1 cellular context compared by ENCODE assay signal in genomic region chr5:66142417-66142816, GRCh38.
TF ChIP-seq lines count a peak whose summit lies in the region.

No MANE protein-coding gene starts in this region.

TF ChIP-seq in HepG2, 621 proteins besides CTCF, POLR2A, EP300 and RAD21:
- TF ChIP-seq KAT8 (CRISPR knock-in tag; IDR thresholded peaks at IDR 0.05) = no peak
- TF ChIP-seq MBD4 (IDR thresholded peaks at IDR 0.05; ENCODE audit: borderline replicate concordance, low read length) = no peak
- no peak for TF ChIP-seq FOXC1 (CRISPR knock-in tag; IDR thresholded peaks at IDR 0.05; ENCODE audit: borderline replicate concordance)
- no peak for TF ChIP-seq ZIK1 (CRISPR knock-in tag; IDR thresholded peaks at IDR 0.05; ENCODE audit: borderline replicate concordance, low read depth)
- TF ChIP-seq PCBP1 (IDR thresholded peaks at IDR 0.05; ENCODE audit: borderline replicate concordance, low read depth, low read length) = no peak
- no peak for TF ChIP-seq ZNF792 (CRISPR knock-in tag; IDR thresholded peaks at IDR 0.05)
- TF ChIP-seq IRF9 (CRISPR knock-in tag; IDR thresholded peaks at IDR 0.05; ENCODE audit: borderline replicate concordance) = no peak
- no peak for TF ChIP-seq SNAPC2 (CRISPR knock-in tag; IDR thresholded peaks at IDR 0.05)
- no peak for TF ChIP-seq JDP2 (CRISPR knock-in tag; IDR thresholded peaks at IDR 0.05; ENCODE audit: borderline replicate concordance)
- no peak for TF ChIP-seq RELA (CRISPR knock-in tag; IDR thresholded peaks at IDR 0.05)
- TF ChIP-seq ZNF7 (CRISPR knock-in tag; IDR thresholded peaks at IDR 0.05) = no peak
- no peak for TF ChIP-seq PREB (CRISPR knock-in tag; IDR thresholded peaks at IDR 0.05)
- TF ChIP-seq ZNF749 (CRISPR knock-in tag; IDR thresholded peaks at IDR 0.05; ENCODE audit: borderline replicate concordance) = no peak
- TF ChIP-seq YY1 (IDR thresholded peaks at IDR 0.05; ENCODE audit: insufficient read depth, insufficient replicate concordance, low read depth, low read length) = no peak
- TF ChIP-seq ZNF678 (CRISPR knock-in tag; IDR thresholded peaks at IDR 0.05) = no peak
- no peak for TF ChIP-seq ZNF607 (CRISPR knock-in tag; IDR thresholded peaks at IDR 0.05; ENCODE audit: borderline replicate concordance)
